ENCODE assay signal across 8 cellular contexts in the genomic region with DNA sequence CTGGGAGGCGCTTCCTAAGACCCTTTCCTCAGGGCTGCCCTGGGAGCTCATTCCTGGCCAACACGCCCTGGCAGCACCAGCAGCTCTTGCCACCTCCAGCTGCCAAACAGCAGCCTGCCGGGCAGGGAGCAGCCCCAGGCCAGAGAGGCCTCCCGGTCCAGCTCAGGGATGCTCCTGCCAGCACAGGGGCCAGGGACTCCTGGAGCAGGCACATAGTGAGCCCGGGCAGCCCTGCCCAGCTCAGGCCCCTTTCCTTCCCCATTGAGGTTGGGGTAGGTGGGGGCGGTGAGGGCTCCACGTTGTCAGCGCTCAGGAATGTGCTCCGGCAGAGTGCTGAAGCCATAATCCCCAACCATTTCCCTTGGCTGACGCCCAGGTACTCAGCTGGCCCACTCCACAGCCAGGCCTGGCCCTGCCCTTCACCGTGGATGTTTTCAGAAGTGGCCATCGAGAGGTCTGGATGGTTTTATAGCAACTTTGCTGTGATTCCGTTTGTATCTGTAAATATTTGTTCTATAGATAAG. TPM values are rescaled to one million over a fixed set of nuclear protein-coding genes. Genes with fewer than 3 reads are reported as not detected.
A peak's percentile ranks its signal among the peaks of the same experiment; 100 is the strongest.
DNase-seq lines count a peak whose midpoint lies in the region; ATAC-seq, FAIRE-seq and TF ChIP-seq lines count a peak whose summit lies in the region.

No MANE protein-coding gene starts in this region.

- peak; percentile 99 for FAIRE-seq in endothelial cell of umbilical vein (lab: Jason Lieb, UNC)

- POLR2A ChIA-PET in endothelial cell of umbilical vein (lab: Charles Lee) = interaction anchor here (1.3 kb wide), 1 partner anchor 10 kb away, joined by 7 read pairs; the partner anchor contains the start of gene PSMC3

- H3K36me3 ChIP-seq in endothelial cell of umbilical vein (ENCODE audit: control insufficient read depth in 2 of 2, extremely low read depth in 1 of 2, insufficient read depth in 2 of 2, low read length in 2 of 2) = peaks cover 14 to 55% of the 10 kb centered on the region in 2 experiments
- H3K36me3 ChIP-seq in effector memory CD4-positive, alpha-beta T cell (ENCODE audit: control insufficient read depth, insufficient read depth, low read length) = peaks cover 59% of the 10 kb centered on the region

- CTCF ChIA-PET in endothelial cell of umbilical vein (lab: Charles Lee) = interaction anchor here (0.8 to 1.6 kb wide), 6 partner anchors 16 to 157 kb away, joined by 3 to 11 read pairs (median 3); no protein-coding TSS in a partner anchor

- H3K27me3 ChIP-seq in endothelial cell of umbilical vein (ENCODE audit: control insufficient read depth in 2 of 2, insufficient read depth in 2 of 2, low read length in 2 of 2) = no peaks in the 10 kb centered on the region
- no peaks in the 10 kb centered on the region for H3K27me3 ChIP-seq in effector memory CD4-positive, alpha-beta T cell (replicated peaks; ENCODE audit: control insufficient read depth, insufficient read depth, low read length, poor library complexity, severe bottlenecking)

- H3K4me3 ChIP-seq in endothelial cell of umbilical vein (replicated peaks in 1 of 3; ENCODE audit: insufficient read depth in 1 of 3, low read depth in 1 of 3, low read length in 3 of 3) = no peak overlapping the region
- H3K4me3 ChIP-seq in effector memory CD4-positive, alpha-beta T cell (ENCODE audit: insufficient read depth, low read depth, low read length, poor library complexity, severe bottlenecking) = no peak overlapping the region

- peak overlapping the region; percentile 32 for H3K9ac ChIP-seq in endothelial cell of umbilical vein (replicated peaks; ENCODE audit: extremely low read depth, insufficient read depth, low read length)

- intact Hi-C loops in endothelial cell of umbilical vein (cut with micrococcal nuclease) = loop anchor here (1.0 to 10.0 kb wide), 2 partner anchors 10 to 439 kb away; partner anchors contain the start of gene PSMC3

- H3K4me2 ChIP-seq in endothelial cell of umbilical vein (ENCODE audit: insufficient read depth, low read length) = peak overlapping the region; percentile 19

- no peaks in the 10 kb centered on the region for H4K20me1 ChIP-seq in endothelial cell of umbilical vein (replicated peaks; ENCODE audit: control insufficient read depth, extremely low read depth, insufficient read depth, low read length)

- H3K27ac ChIP-seq in endothelial cell of umbilical vein (ENCODE audit: insufficient read depth, low read depth, low read length) = peak overlapping the region; percentile 51
- H3K27ac ChIP-seq in effector memory CD4-positive, alpha-beta T cell (ENCODE audit: insufficient read depth, low read length, poor library complexity, severe bottlenecking) = no peak overlapping the region

- H3K4me1 ChIP-seq in endothelial cell of umbilical vein (ENCODE audit: control insufficient read depth, extremely low read depth, insufficient read depth, low read length) = peaks cover 16% of the 10 kb centered on the region
- H3K4me1 ChIP-seq in effector memory CD4-positive, alpha-beta T cell (ENCODE audit: control insufficient read depth, insufficient read depth, low read length, poor library complexity, severe bottlenecking) = no peaks in the 10 kb centered on the region

- dilution Hi-C loops in endothelial cell of umbilical vein (cut with MboI; ENCODE audit: extremely low pct_ligation_motif_present, low sequenced_read_pairs) = no loop called here

- no peak for TF ChIP-seq CTCF in endothelial cell of umbilical vein (IDR thresholded peaks at IDR 0.05; ENCODE audit: extremely low read depth in 1 of 2, insufficient read depth in 1 of 2, low read depth in 1 of 2, low read length in 2 of 2)

- ATAC-seq in GM21447 (IDR thresholded peaks at IDR 0.05; ENCODE audit: unreplicated experiment) = no peak

- peak; percentile 76 for TF ChIP-seq POLR2A in endothelial cell of umbilical vein (IDR thresholded peaks at IDR 0.05; ENCODE audit: low read depth, low read length)

- no peaks in the 10 kb centered on the region for H3K9me1 ChIP-seq in endothelial cell of umbilical vein (replicated peaks; ENCODE audit: control insufficient read depth, extremely low read depth, insufficient read depth, low read length)

- TSS peak; percentile 11 for BruUV-seq in endothelial cell of umbilical vein (replicated peaks; lab: Mats Ljungman, UMichigan)

- peaks cover 2% of the 10 kb centered on the region for H3K79me2 ChIP-seq in endothelial cell of umbilical vein (ENCODE audit: control insufficient read depth, insufficient read depth, low read length)

- peak; percentile 94 for DNase-seq in AG20443 (ENCODE audit: low spot score)
- DNase-seq in NCI-H2196 (lab: John Stamatoyannopoulos, UW; ENCODE audit: unreplicated experiment) = peak; percentile 73
- peak; percentile 88 for DNase-seq in endothelial cell of umbilical vein (ENCODE audit: low read depth, low spot score)
- peak; percentile 96 for DNase-seq in myocyte (ENCODE audit: low read depth)
- no peak for DNase-seq in effector memory CD4-positive, alpha-beta T cell
- DNase-seq in NCI-H1417 (lab: John Stamatoyannopoulos, UW) = no peak
- DNase-seq in NCI-H1092 (lab: John Stamatoyannopoulos, UW) = no peak

- H3K9me3 ChIP-seq in endothelial cell of umbilical vein (replicated peaks; ENCODE audit: control insufficient read depth, insufficient read depth, low read length) = no peaks in the 10 kb centered on the region
- no peaks in the 10 kb centered on the region for H3K9me3 ChIP-seq in effector memory CD4-positive, alpha-beta T cell (ENCODE audit: control insufficient read depth, low read length)

- no peak overlapping the region for H2AFZ ChIP-seq in endothelial cell of umbilical vein (ENCODE audit: low read depth, low read length)

TF ChIP-seq in endothelial cell of umbilical vein, 7 proteins besides CTCF, POLR2A, EP300 and RAD21:
- TF ChIP-seq FOS (IDR thresholded peaks at IDR 0.05; ENCODE audit: borderline replicate concordance, insufficient read depth, low read length) = peak; percentile 53
- TF ChIP-seq MAX (IDR thresholded peaks at IDR 0.05; ENCODE audit: insufficient read depth, insufficient read length) = no peak
- TF ChIP-seq GATA2 (IDR thresholded peaks at IDR 0.05; ENCODE audit: insufficient read depth, insufficient read length, low read depth, low read length) = no peak
- peak; percentile 63 for TF ChIP-seq JUN (IDR thresholded peaks at IDR 0.05; ENCODE audit: borderline replicate concordance, insufficient read depth, insufficient read length, low read depth)
- TF ChIP-seq EZH2 (IDR thresholded peaks at IDR 0.05; ENCODE audit: borderline replicate concordance, low read depth, low read length, severe bottlenecking) = no peak
- peak; percentile 95 for TF ChIP-seq POLR2AphosphoS5 (IDR thresholded peaks at IDR 0.05; ENCODE audit: insufficient read depth, low read depth, low read length)
TF ChIP-seq in endothelial cell of umbilical vein: peak in this region for 3.

RNA-seq across cellular contexts. Expression of gene SLC39A13, which starts 7.6 kb away (rescaled TPM):
- total RNA-seq in endothelial cell of umbilical vein = 86.3 and 91.9 TPM in 2 replicates
- polyA plus RNA-seq in endothelial cell of umbilical vein = 94.3 and 124 TPM in 2 replicates
- polyA plus RNA-seq in endothelial cell of umbilical vein (2011; cell fraction: cytosol; rRNA removed) = 60.9 and 83.4 TPM in 2 replicates
- polyA plus RNA-seq in endothelial cell of umbilical vein (2011; cell fraction: nucleus; rRNA removed) = 264 and 286 TPM in 2 replicates
- 56.2 and 73.8 TPM in 2 replicates for polyA plus RNA-seq in endothelial cell of umbilical vein (2012)
- polyA minus RNA-seq in endothelial cell of umbilical vein = 37.9 and 49.8 TPM in 2 replicates
- 12.0 TPM for polyA minus RNA-seq in endothelial cell of umbilical vein (2011; cell fraction: cytosol; rRNA and poly(A)+ RNA removed)
- polyA minus RNA-seq in endothelial cell of umbilical vein (2011; cell fraction: nucleus; rRNA and poly(A)+ RNA removed) = 30.5 and 39.8 TPM in 2 replicates
- total RNA-seq in myocyte = 124 and 131 TPM in 2 replicates
- polyA plus RNA-seq in myocyte (2012) = 126 TPM

RNA-seq across cellular contexts. Expression of gene PSMC3, which starts 10.2 kb away (rescaled TPM):
- total RNA-seq in endothelial cell of umbilical vein = 202 and 203 TPM in 2 replicates
- polyA plus RNA-seq in endothelial cell of umbilical vein = 153 and 179 TPM in 2 replicates
- polyA plus RNA-seq in endothelial cell of umbilical vein (2011; cell fraction: cytosol; rRNA removed) = 233 and 266 TPM in 2 replicates
- polyA plus RNA-seq in endothelial cell of umbilical vein (2011; cell fraction: nucleus; rRNA removed) = 158 and 268 TPM in 2 replicates
- 223 and 224 TPM in 2 replicates for polyA plus RNA-seq in endothelial cell of umbilical vein (2012)
- polyA minus RNA-seq in endothelial cell of umbilical vein = 113 and 125 TPM in 2 replicates
- 169 TPM for polyA minus RNA-seq in endothelial cell of umbilical vein (2011; cell fraction: cytosol; rRNA and poly(A)+ RNA removed)
- polyA minus RNA-seq in endothelial cell of umbilical vein (2011; cell fraction: nucleus; rRNA and poly(A)+ RNA removed) = 47.0 and 56.1 TPM in 2 replicates
- 257 and 296 TPM in 2 replicates for total RNA-seq in myocyte
- 272 TPM for polyA plus RNA-seq in myocyte (2012)

RNA-seq across cellular contexts. Expression of gene RAPSN, which starts 32.9 kb away (rescaled TPM):
- total RNA-seq in endothelial cell of umbilical vein (1.6 TPM in 2 replicates), myocyte (321 and 358 TPM in 2 replicates)
- polyA plus RNA-seq in endothelial cell of umbilical vein = 0.18 and 0.27 TPM in 2 replicates
- polyA plus RNA-seq in endothelial cell of umbilical vein (2011; cell fraction: cytosol; rRNA removed) = 0.13 TPM in 1 of 2 replicates, not detected in the other
- polyA plus RNA-seq in endothelial cell of umbilical vein (2011; cell fraction: nucleus; rRNA removed) = 0.95 and 1.2 TPM in 2 replicates
- not detected in 2 replicates for polyA plus RNA-seq in endothelial cell of umbilical vein (2012)
- polyA minus RNA-seq in endothelial cell of umbilical vein = 0.53 and 0.61 TPM in 2 replicates
- not detected for polyA minus RNA-seq in endothelial cell of umbilical vein (2011; cell fraction: cytosol; rRNA and poly(A)+ RNA removed)
- polyA minus RNA-seq in endothelial cell of umbilical vein (2011; cell fraction: nucleus; rRNA and poly(A)+ RNA removed) = 1.8 and 4.5 TPM in 2 replicates
- polyA plus RNA-seq in myocyte (2012) = 191 TPM

RNA-seq across cellular contexts. Expression of gene SPI1, which starts 37.7 kb away (rescaled TPM):
- total RNA-seq in endothelial cell of umbilical vein (not detected in 2 replicates), myocyte (not detected in 2 replicates)
- polyA plus RNA-seq in endothelial cell of umbilical vein = not detected in 2 replicates
- not detected in 2 replicates for polyA plus RNA-seq in endothelial cell of umbilical vein (2011; cell fraction: cytosol; rRNA removed)
- not detected in 2 replicates for polyA plus RNA-seq in endothelial cell of umbilical vein (2011; cell fraction: nucleus; rRNA removed)
- not detected in 2 replicates for polyA plus RNA-seq in endothelial cell of umbilical vein (2012)
- 0.46 and 1.6 TPM in 2 replicates for polyA minus RNA-seq in endothelial cell of umbilical vein
- polyA minus RNA-seq in endothelial cell of umbilical vein (2011; cell fraction: cytosol; rRNA and poly(A)+ RNA removed) = not detected
- not detected in 2 replicates for polyA minus RNA-seq in endothelial cell of umbilical vein (2011; cell fraction: nucleus; rRNA and poly(A)+ RNA removed)
- polyA plus RNA-seq in myocyte (2012) = not detected

Comparison
In these comparisons a context has a peak if more than half of its experiments do, and no peak if none do; other contexts are left out.
1. DNase-seq: peak in AG20443 (single experiment), NCI-H2196 (single experiment), endothelial cell of umbilical vein (single experiment) and myocyte (single experiment); none in effector memory CD4-positive, alpha-beta T cell (0 of 3), NCI-H1417 (0 of 3) and NCI-H1092 (single experiment).
2. RNA of gene RAPSN, which starts 32.9 kb away (total RNA-seq): 321 to 358 TPM in myocyte; 1.6 TPM in endothelial cell of umbilical vein; every median in the first group is over 100 times any median in the second.